In genomic region chr6:24775520-24776058, GRCh38 we compare ENCODE assay signal across 1 cellular context.
TF ChIP-seq lines count a peak whose summit lies in the region.

No MANE protein-coding gene starts in this region.

TF ChIP-seq in IMR-90, 13 proteins besides CTCF, POLR2A, EP300 and RAD21 (continued from another document):
- TF ChIP-seq RFX5 (IDR thresholded peaks at IDR 0.05; ENCODE audit: low read depth, low read length) (no peak), SMC3 (IDR thresholded peaks at IDR 0.05; ENCODE audit: low read depth, low read length) (no peak), MXI1 (IDR thresholded peaks at IDR 0.05; ENCODE audit: borderline replicate concordance, low read depth, low read length) (0 out of 2 replicates have a peak, but pooled peaks have one; percentile 23), MAFK (IDR thresholded peaks at IDR 0.05; ENCODE audit: low read depth, low read length) (no peak), FOS (IDR thresholded peaks at IDR 0.05; ENCODE audit: low read depth, low read length) (0 out of 2 replicates have a peak, but pooled peaks have one; percentile 43), BHLHE40 (IDR thresholded peaks at IDR 0.05; ENCODE audit: low read depth, low read length) (peak; percentile 26; the same call in 1 of the 2 replicates), USF2 (IDR thresholded peaks at IDR 0.05; ENCODE audit: low read depth, low read length) (no peak), MAZ (IDR thresholded peaks at IDR 0.05; ENCODE audit: borderline replicate concordance, low read depth, low read length) (no peak), CEBPB (IDR thresholded peaks at IDR 0.05; ENCODE audit: low read depth, low read length) (peak; percentile 32), NFE2L2 (IDR thresholded peaks at IDR 0.05; ENCODE audit: low read depth, low read length) (no peak), RCOR1 (IDR thresholded peaks at IDR 0.05; ENCODE audit: insufficient replicate concordance, low read length) (no peak)
- TF ChIP-seq, protein P1, sequence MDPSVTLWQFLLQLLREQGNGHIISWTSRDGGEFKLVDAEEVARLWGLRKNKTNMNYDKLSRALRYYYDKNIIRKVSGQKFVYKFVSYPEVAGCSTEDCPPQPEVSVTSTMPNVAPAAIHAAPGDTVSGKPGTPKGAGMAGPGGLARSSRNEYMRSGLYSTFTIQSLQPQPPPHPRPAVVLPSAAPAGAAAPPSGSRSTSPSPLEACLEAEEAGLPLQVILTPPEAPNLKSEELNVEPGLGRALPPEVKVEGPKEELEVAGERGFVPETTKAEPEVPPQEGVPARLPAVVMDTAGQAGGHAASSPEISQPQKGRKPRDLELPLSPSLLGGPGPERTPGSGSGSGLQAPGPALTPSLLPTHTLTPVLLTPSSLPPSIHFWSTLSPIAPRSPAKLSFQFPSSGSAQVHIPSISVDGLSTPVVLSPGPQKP (IDR thresholded peaks at IDR 0.05; ENCODE audit: borderline replicate concordance, low read depth, low read length) = no peak
